Comparison of ENCODE assay signal across 25 cellular contexts in the genomic region with DNA sequence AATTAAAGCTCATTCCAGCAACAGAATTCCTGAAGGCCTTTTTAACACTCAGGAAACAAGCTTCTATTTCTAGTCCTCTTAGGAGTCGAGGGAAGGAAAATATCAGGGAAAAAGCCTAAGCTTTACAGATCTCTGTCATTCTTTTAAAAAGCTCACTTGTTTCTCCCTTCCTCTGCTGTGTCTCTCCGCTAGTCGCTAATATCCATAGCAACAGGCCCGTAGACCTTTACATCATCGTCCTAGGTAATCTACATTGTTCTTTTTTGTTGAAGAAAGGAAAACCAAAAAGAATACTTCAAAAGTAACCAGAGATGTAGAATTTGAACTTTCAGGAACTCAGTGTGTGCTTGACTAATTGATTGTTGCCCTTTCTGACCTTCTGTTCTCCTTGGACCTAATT.
"Had no signal": no experiment of that assay in that cellular context is flagged by ENCODE, and none has a peak within 500 bp of the region (broad histone marks: within the 10 kb centered on the region; RNA-seq: fewer than 3 reads in every experiment).

No MANE protein-coding gene starts in this region.

- H3K4me1 ChIP-seq: colonic mucosa, neural progenitor cell, psoas muscle, sigmoid colon, thyroid gland had no signal

- H3K36me3 Mint-ChIP-seq: type B pancreatic cell had no signal

- H3K9me3 Mint-ChIP-seq: dendritic cell treated with granulocyte-macrophage colony-stimulating factor and Interleukin-4, amounts not matched to agents 40 ng/mL and 50 ng/mL, for 4 days; immature natural killer cell; naive B cell; natural killer cell treated with Interleukin-12 subunit alpha and Interleukin-12 subunit beta and Interleukin-15 and Interleukin-18, amount 100 ng/mL, for 72 hours; neural progenitor cell; stimulated activated effector memory CD8-positive, alpha-beta T cell treated with anti-CD3 and anti-CD28 coated beads, Interleukin-12 subunit alpha, Interleukin-12 subunit beta, amount 100 ng/mL, for 72 hours; type B pancreatic cell had no signal

- DNase-seq: colonic mucosa; effector memory CD4-positive, alpha-beta T cell; hypothalamus; immature natural killer cell; mesenchymal stem cell; mucosa of descending colon; naive B cell; nucleus accumbens; ovary; posterior cingulate gyrus; psoas muscle; right cardiac atrium; sigmoid colon; stimulated activated CD4-positive, alpha-beta T cell treated with anti-CD3 and anti-CD28 coated beads, Interleukin-2, amount 100 ng/mL, for 24 hours; stimulated activated CD4-positive, alpha-beta T cell treated with anti-CD3 and anti-CD28 coated beads, Interleukin-4, amount 100 ng/mL, for 24 hours; stimulated activated naive CD4-positive, alpha-beta T cell treated with Interleukin-2 at 50 U/mL for 16 hours; stomach; thyroid gland had no signal

- H3K27ac Mint-ChIP-seq: dendritic cell treated with granulocyte-macrophage colony-stimulating factor and Interleukin-4, amounts not matched to agents 40 ng/mL and 50 ng/mL, for 4 days; immature natural killer cell; naive B cell; natural killer cell treated with Interleukin-12 subunit alpha and Interleukin-12 subunit beta and Interleukin-15 and Interleukin-18, amount 100 ng/mL, for 72 hours; neural progenitor cell; type B pancreatic cell had no signal

- H3K4me1 Mint-ChIP-seq: immature natural killer cell; naive B cell; stimulated activated effector memory CD8-positive, alpha-beta T cell treated with anti-CD3 and anti-CD28 coated beads, Interleukin-12 subunit alpha, Interleukin-12 subunit beta, amount 100 ng/mL, for 72 hours had no signal

- H3K9me3 ChIP-seq: colonic mucosa, mucosa of descending colon, ovary, psoas muscle, sigmoid colon, stomach, thyroid gland had no signal

- H3K4me3 ChIP-seq: colonic mucosa, mucosa of descending colon, neural progenitor cell, ovary, psoas muscle, sigmoid colon, stomach, thyroid gland had no signal

- ATAC-seq: left lobe of liver; mucosa of descending colon; natural killer cell treated with Interleukin-12 subunit alpha and Interleukin-12 subunit beta and Interleukin-15 and Interleukin-18, amount 100 ng/mL, for 72 hours; psoas muscle; right cardiac atrium; stimulated activated effector memory CD8-positive, alpha-beta T cell treated with anti-CD3 and anti-CD28 coated beads, Interleukin-12 subunit alpha, Interleukin-12 subunit beta, amount 100 ng/mL, for 72 hours had no signal

- H3K27me3 ChIP-seq: colonic mucosa, neural progenitor cell, ovary, sigmoid colon, stomach, thyroid gland had no signal

- H3K27ac ChIP-seq: colonic mucosa, neural progenitor cell, ovary, psoas muscle, sigmoid colon, stomach, thyroid gland had no signal

- H3K27me3 Mint-ChIP-seq: dendritic cell treated with granulocyte-macrophage colony-stimulating factor and Interleukin-4, amounts not matched to agents 40 ng/mL and 50 ng/mL, for 4 days; naive B cell; type B pancreatic cell had no signal

- H3K36me3 ChIP-seq: neural progenitor cell, ovary, thyroid gland had no signal

- H3K4me3 Mint-ChIP-seq: dendritic cell treated with granulocyte-macrophage colony-stimulating factor and Interleukin-4, amounts not matched to agents 40 ng/mL and 50 ng/mL, for 4 days; immature natural killer cell; mesothelial cell of epicardium; naive B cell; natural killer cell treated with Interleukin-12 subunit alpha and Interleukin-12 subunit beta and Interleukin-15 and Interleukin-18, amount 100 ng/mL, for 72 hours; neural progenitor cell; stimulated activated effector memory CD8-positive, alpha-beta T cell treated with anti-CD3 and anti-CD28 coated beads, Interleukin-12 subunit alpha, Interleukin-12 subunit beta, amount 100 ng/mL, for 72 hours; type B pancreatic cell had no signal
